27 cellular contexts compared by ENCODE assay signal in genomic region chr12:6080149-6081045, GRCh38. TPM values are rescaled to one million over a fixed set of nuclear protein-coding genes. Genes with fewer than 3 reads are reported as not detected.
DNase-seq lines count a peak whose midpoint lies in the region; ATAC-seq and TF ChIP-seq lines count a peak whose summit lies in the region.
"Had no signal": no experiment of that assay in that cellular context is flagged by ENCODE, and none has a peak within 500 bp of the region (broad histone marks: within the 10 kb centered on the region; RNA-seq: fewer than 3 reads in every experiment).

No MANE protein-coding gene starts in this region.

- DNase-seq in heart left ventricle (no peak), left ventricle myocardium superior (no peak), PC-9 (peak; percentile 45 to 76), islet precursor cell (peak; percentile 43), spleen (peak; percentile 54), AML-193 (lab: John Stamatoyannopoulos, UW) (no peak)
- DNase-seq: activated CD4-positive, alpha-beta T cell treated with anti-CD3 and anti-CD28 coated beads for 48 hours; activated naive CD4-positive, alpha-beta T cell treated with Interleukin-2 at 50 U/mL for 16 hours; activated T-cell treated with anti-CD3 and anti-CD28 coated beads, Interleukin-2, amount 50 U/mL, for 48 hours; amygdala; COR-L47; cortex of kidney; DND-41; H9; kidney glomerular epithelial cell; NCI-H1048; NCI-H1694 treated with DMSO at 0.1 percent for 48 hours; NCI-H446; NK-92 treated with Interleukin-12 subunit alpha and Interleukin-12 subunit beta, amount 100 ng/mL, for 24 hours; occipital lobe; retina; stimulated activated naive CD4-positive, alpha-beta T cell treated with Interleukin-2 at 50 U/mL for 16 hours; testis had no signal

- CTCF ChIA-PET in PC-9 (lab: Charles Lee): interaction anchor here (0.6 to 1.2 kb wide), 3 partner anchors 40 to 201 kb away, joined by 4 to 11 read pairs (median 4); no protein-coding TSS in a partner anchor

- no peak for ATAC-seq in heart left ventricle
- ATAC-seq in left ventricle myocardium superior: no peak
- no peak for ATAC-seq in GM18498 (IDR thresholded peaks at IDR 0.05; ENCODE audit: unreplicated experiment)
- ATAC-seq in HG02973 (IDR thresholded peaks at IDR 0.05; ENCODE audit: unreplicated experiment): no peak

- H3K4me3 ChIP-seq in heart left ventricle: no peak overlapping the region
- H3K4me3 ChIP-seq in PC-9: no peak overlapping the region
- H3K4me3 ChIP-seq in spleen: no peak overlapping the region
- H3K4me3 ChIP-seq: BLaER1 treated with 17β-estradiol and CSF1 and Interleukin-3, amounts not matched to agents 10 nM and 100 nM; SK-N-MC; testis had no signal

- no peaks in the 10 kb centered on the region for H3K9me3 ChIP-seq in heart left ventricle
- no peaks in the 10 kb centered on the region for H3K9me3 ChIP-seq in PC-9 (ENCODE audit: insufficient read depth, low read depth)
- H3K9me3 ChIP-seq in spleen: no peaks in the 10 kb centered on the region
- H3K9me3 ChIP-seq: BLaER1 treated with 17β-estradiol and CSF1 and Interleukin-3, amounts not matched to agents 10 nM and 100 nM; testis had no signal

- H3K27me3 ChIP-seq in heart left ventricle (peaks cover 0 to 6% (median 0%) of the 10 kb centered on the region in 9 donors), PC-9 (ENCODE audit: insufficient read depth, low read depth) (no peaks in the 10 kb centered on the region), spleen (replicated peaks in 1 of 7) (peaks cover 0 to 24% (median 1%) of the 10 kb centered on the region in 7 donors)
- H3K27me3 ChIP-seq: BLaER1 treated with 17β-estradiol and CSF1 and Interleukin-3, amounts not matched to agents 10 nM and 100 nM; testis had no signal

- 87 to 91% (median 90%) methylated on average over 18 of the region's 18 CpGs for WGBS in heart left ventricle, 4 donors
- WGBS in spleen, 5 donors: 88 to 97% (median 91%) methylated on average over 18 of the region's 18 CpGs

- intact Hi-C loops in heart left ventricle (cut with DNase I): loop anchor here in 1 of 10 donors (5.0 kb wide), 1 partner anchor 87 kb away; no protein-coding TSS in a partner anchor
- intact Hi-C loops in left ventricle myocardium superior (cut with micrococcal nuclease): no loop called here
- intact Hi-C loops in PC-9 (cut with micrococcal nuclease; ENCODE audit: unreplicated experiment): no loop called here
- intact Hi-C loops in spleen (cut with DNase I; ENCODE audit: low total_unique reads): no loop called here

- H3K4me1 ChIP-seq in heart left ventricle (peaks cover 2 to 97% (median 49%) of the 10 kb centered on the region in 12 donors), PC-9 (replicated peaks; ENCODE audit: insufficient read depth) (peaks cover 50% of the 10 kb centered on the region), spleen (peaks cover 4 to 13% (median 6%) of the 10 kb centered on the region in 6 donors)

- no peak overlapping the region for H2AFZ ChIP-seq in PC-9

- H3F3A ChIP-seq in PC-9 (ENCODE audit: insufficient read depth, low read depth): peaks cover 25% of the 10 kb centered on the region; the same call in 1 of the 2 replicates

- no peaks in the 10 kb centered on the region for H3K9me2 ChIP-seq in PC-9 (ENCODE audit: insufficient read depth)

- H3K27ac ChIP-seq in heart left ventricle: peak overlapping the region in 11 of 12 donors; percentile 27 to 87 (median 60)
- no peak overlapping the region for H3K27ac ChIP-seq in PC-9
- H3K27ac ChIP-seq in spleen: peak overlapping the region in 2 of 8 donors; percentile 8 to 11
- H3K27ac ChIP-seq: BLaER1 treated with 17β-estradiol and CSF1 and Interleukin-3, amounts not matched to agents 10 nM and 100 nM; SK-N-MC; testis had no signal

- H4K20me1 ChIP-seq in PC-9 (ENCODE audit: insufficient read depth): no peaks in the 10 kb centered on the region
- H4K20me1 ChIP-seq: BLaER1 treated with 17β-estradiol and CSF1 and Interleukin-3, amounts not matched to agents 10 nM and 100 nM had no signal

- H3K4me2 ChIP-seq in PC-9: no peak overlapping the region
- H3K4me2 ChIP-seq: BLaER1 treated with 17β-estradiol and CSF1 and Interleukin-3, amounts not matched to agents 10 nM and 100 nM had no signal

- TF ChIP-seq CTCF in heart left ventricle (IDR thresholded peaks at IDR 0.05): no peak
- TF ChIP-seq CTCF in PC-9 (conservative IDR thresholded peaks at IDR 0.05): no peak
- TF ChIP-seq CTCF in spleen (IDR thresholded peaks at IDR 0.05 in 8 of 11, conservative IDR thresholded peaks at IDR 0.05 in 3 of 11): no peak

- no peaks in the 10 kb centered on the region for H3K79me2 ChIP-seq in PC-9 (ENCODE audit: low read depth)

- POLR2A ChIA-PET in PC-9 (lab: Charles Lee; ENCODE audit: unreplicated experiment): interaction anchor here (0.6 to 0.8 kb wide), 3 partner anchors 9 to 192 kb away, joined by 4 read pairs; no protein-coding TSS in a partner anchor

- BruUV-seq in PC-9 (replicated peaks; lab: Mats Ljungman, UMichigan): no TSS peak

- H3K36me3 ChIP-seq in heart left ventricle (peaks cover 0 to 36% (median 5%) of the 10 kb centered on the region in 9 donors), PC-9 (ENCODE audit: low read depth) (no peaks in the 10 kb centered on the region), spleen (peaks cover 0 to 6% (median 0%) of the 10 kb centered on the region in 6 donors)
- H3K36me3 ChIP-seq: BLaER1 treated with 17β-estradiol and CSF1 and Interleukin-3, amounts not matched to agents 10 nM and 100 nM had no signal

- TF ChIP-seq POLR2A in heart left ventricle (IDR thresholded peaks at IDR 0.05) (no peak), spleen (IDR thresholded peaks at IDR 0.05) (no peak)

RNA-seq across cellular contexts. Expression of gene VWF, which starts 44.1 kb away (rescaled TPM):
- 100 to 1,000 TPM; 187 to 503 (median 258) TPM for total RNA-seq in heart left ventricle
- 100 to 1,000 TPM; 125 to 215 TPM for polyA plus RNA-seq in heart left ventricle
- total RNA-seq in left ventricle myocardium superior: 275 TPM
- 0.48 and 0.88 TPM in 2 replicates for total RNA-seq in PC-9 (2021)
- total RNA-seq in spleen: 100 to 1,000 TPM; 272 to 957 (median 395) TPM
- 10 to 100 TPM; 12.9 to 38.6 (median 15.5) TPM for polyA plus RNA-seq in spleen

Comparison
In these comparisons a context has a peak if more than half of its experiments do, and no peak if none do; other contexts are left out.
1. DNase-seq: peak in PC-9 (2 of 2), islet precursor cell (single experiment) and spleen (single experiment); none in heart left ventricle (0 of 5), left ventricle myocardium superior (single experiment) and AML-193 (0 of 2).
2. RNA of gene VWF, which starts 44.1 kb away (total RNA-seq): 272 to 957 TPM in spleen, 275 TPM in left ventricle myocardium superior (single experiment) and 187 to 503 TPM in heart left ventricle; 0.48 to 0.88 TPM in PC-9; every median in the first group is over 100 times any median in the second.